ENCODE assay signal across 8 cellular contexts in genomic region chr15:67149859-67150824, GRCh38.
DNase-seq lines count a peak whose midpoint lies in the region; ATAC-seq and TF ChIP-seq lines count a peak whose summit lies in the region.

No MANE protein-coding gene starts in this region.

- peak overlapping the region in 3 of 4 donors; percentile 57 to 62 (median 59) for H3K27ac ChIP-seq in Peyer's patch
- peak overlapping the region in 3 of 5 donors; percentile 72 to 85 (median 78) for H3K27ac ChIP-seq in adrenal gland
- peak overlapping the region; percentile 95 for H3K27ac ChIP-seq in hepatocyte
- peak overlapping the region in 18 of 21 experiments; percentile 3 to 90 (median 58) for H3K27ac ChIP-seq in skin epidermis

- no peaks in the 10 kb centered on the region for H3K9me2 ChIP-seq in hepatocyte (replicated peaks; ENCODE audit: insufficient read depth)

- no peak for TF ChIP-seq POLR2A in Peyer's patch (IDR thresholded peaks at IDR 0.05)
- TF ChIP-seq POLR2A in adrenal gland (IDR thresholded peaks at IDR 0.05): peak in 1 of 2 donors; percentile 36

- no peaks in the 10 kb centered on the region for H3K27me3 ChIP-seq in Peyer's patch
- no peaks in the 10 kb centered on the region for H3K27me3 ChIP-seq in adrenal gland
- no peaks in the 10 kb centered on the region for H3K27me3 ChIP-seq in hepatocyte

- 23 to 37% (median 26%) methylated on average over 16 of the region's 16 CpGs for WGBS in adrenal gland, 4 donors
- 12% methylated on average over 16 of the region's 16 CpGs for WGBS in hepatocyte (ENCODE audit: low lambda C conversion rate, missing lambda C conversion rate)

- H3K9me3 ChIP-seq in Peyer's patch: no peaks in the 10 kb centered on the region
- no peaks in the 10 kb centered on the region for H3K9me3 ChIP-seq in adrenal gland (replicated peaks in 1 of 3)
- no peaks in the 10 kb centered on the region for H3K9me3 ChIP-seq in hepatocyte (ENCODE audit: low read depth)

- H3K4me3 ChIP-seq in Peyer's patch (peak overlapping the region in 1 of 4 donors; percentile 20), adrenal gland (peak overlapping the region in 1 of 4 donors; percentile 42), hepatocyte (no peak overlapping the region), skin epidermis (no peak overlapping the region)

- H3K4me2 ChIP-seq in hepatocyte: peak overlapping the region; percentile 71

- H3K36me3 ChIP-seq in Peyer's patch (peaks cover 0 to 4% (median 0%) of the 10 kb centered on the region in 3 donors), adrenal gland (replicated peaks in 1 of 2) (no peaks in the 10 kb centered on the region), hepatocyte (replicated peaks; ENCODE audit: insufficient read depth, low read depth) (no peaks in the 10 kb centered on the region)

- H3K4me1 ChIP-seq in Peyer's patch (peaks cover 8 to 48% (median 21%) of the 10 kb centered on the region in 4 donors), adrenal gland (replicated peaks in 1 of 2) (peaks cover 17 to 37% of the 10 kb centered on the region in 2 donors), hepatocyte (ENCODE audit: insufficient read depth) (peaks cover 59% of the 10 kb centered on the region)

- TF ChIP-seq CTCF in Peyer's patch (IDR thresholded peaks at IDR 0.05) (no peak), adrenal gland (IDR thresholded peaks at IDR 0.05) (no peak), hepatocyte (IDR thresholded peaks at IDR 0.05; ENCODE audit: poor library complexity) (no peak)

- H3K79me2 ChIP-seq in hepatocyte: peaks cover 81% of the 10 kb centered on the region

- DNase-seq in GOT3 (lab: John Stamatoyannopoulos, UW) (peak; percentile 52), Peyer's patch (peak in 1 of 3 donors; percentile 79), adrenal gland (peak; percentile 53 to 89 (median 81)), hepatocyte (ENCODE audit: low spot score) (peak; percentile 87), pons (ENCODE audit: low spot score) (no peak), NCI-H446 (lab: John Stamatoyannopoulos, UW) (no peak)

- no peak overlapping the region for H2AFZ ChIP-seq in hepatocyte

- intact Hi-C loops in adrenal gland (cut with DNase I): no loop called here

- H4K20me1 ChIP-seq in hepatocyte (ENCODE audit: insufficient read depth, poor library complexity, severe bottlenecking): peaks cover 31% of the 10 kb centered on the region

- no peak for ATAC-seq in HG03159 (IDR thresholded peaks at IDR 0.05; ENCODE audit: unreplicated experiment)

Comparison
In these comparisons a context has a peak if more than half of its experiments do, and no peak if none do; other contexts are left out.
1. DNase-seq: peak in GOT3 (single experiment), adrenal gland (7 of 7) and hepatocyte (single experiment); none in pons (single experiment) and NCI-H446 (0 of 2).
2. Peak in every context shown above with its lines, with median percentiles within 50 percentile points of each other: H3K27ac ChIP-seq.